Comparison of ENCODE assay signal across 24 cellular contexts in the genomic region with DNA sequence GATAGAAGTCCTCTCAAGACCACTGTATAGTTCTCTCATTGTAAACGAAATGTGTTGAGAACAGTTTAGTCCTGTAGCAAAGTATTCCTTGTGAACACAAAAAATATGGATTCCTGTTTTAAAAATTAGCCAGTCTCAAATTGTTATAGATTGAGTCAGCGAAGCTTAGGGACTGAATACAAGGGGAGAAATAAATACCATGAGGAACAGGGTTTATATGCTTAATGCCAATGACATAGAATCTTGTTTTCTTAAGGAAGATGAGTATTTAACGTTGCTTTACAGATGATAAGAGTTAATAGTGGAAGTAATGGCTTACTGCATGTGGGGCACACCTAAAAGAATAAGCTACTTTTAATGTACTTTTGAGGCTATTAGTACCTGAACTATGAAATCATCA.
"Had no signal": no experiment of that assay in that cellular context is flagged by ENCODE, and none has a peak within 500 bp of the region (broad histone marks: within the 10 kb centered on the region; RNA-seq: fewer than 3 reads in every experiment).

No MANE protein-coding gene starts in this region.

- ATAC-seq: activated CD4-positive, CD25-positive, alpha-beta regulatory T cell treated with anti-CD3 and anti-CD28 coated beads, Interleukin-2, amount 50 U/mL, for 24 hours; activated CD8-positive, alpha-beta memory T cell treated with anti-CD3 and anti-CD28 coated beads, Interleukin-2, amount 10 ng/mL, durations not matched to agents 7 days and 5 days; activated T-helper 17 cell treated with anti-CD3 and anti-CD28 coated beads, Interleukin-2, amount 50 U/mL, for 72 hours had no signal

- H3K9ac ChIP-seq: SK-N-SH had no signal

- H3K27me3 ChIP-seq: adrenal gland, Peyer's patch, SJCRH30 had no signal

- H3K27me3 Mint-ChIP-seq: activated CD8-positive, alpha-beta memory T cell treated with anti-CD3 and anti-CD28 coated beads, Interleukin-2, amount 10 ng/mL, durations not matched to agents 7 days and 5 days; activated naive CD8-positive, alpha-beta T cell; activated T-cell treated with anti-CD3 and anti-CD28 coated beads, Interleukin-2, amount 50 U/mL, for 24 hours; activated T-helper 17 cell treated with anti-CD3 and anti-CD28 coated beads, Interleukin-2, amount 50 U/mL, for 72 hours had no signal

- DNase-seq: activated CD4-positive, alpha-beta T cell treated with anti-CD3 and anti-CD28 coated beads for 4 hours; activated CD8-positive, alpha-beta memory T cell treated with anti-CD3 and anti-CD28 coated beads, Interleukin-2, amount 10 ng/mL, durations not matched to agents 7 days and 5 days; activated gamma-delta T cell; activated naive CD4-positive, alpha-beta T cell treated with anti-CD3 and anti-CD28 coated beads for 36 hours; activated T-cell treated with anti-CD3 and anti-CD28 coated beads, Interleukin-2, amount 50 U/mL, for 24 hours; adrenal gland; anterior cingulate cortex; central memory CD4-positive, alpha-beta T cell; MM.1S; NCI-H1105; NCI-H1436 treated with DMSO at 0.1 percent for 48 hours; NCI-H187; NCI-H2081; NCI-H446; NCI-H524; Peyer's patch; Right ventricle myocardium superior; SJCRH30; SK-N-SH; T-helper 1 cell had no signal

- H3K4me2 ChIP-seq: SK-N-SH had no signal

- H3K4me1 Mint-ChIP-seq: activated CD8-positive, alpha-beta memory T cell treated with anti-CD3 and anti-CD28 coated beads, Interleukin-2, amount 10 ng/mL, durations not matched to agents 7 days and 5 days had no signal

- H3K9me3 Mint-ChIP-seq: activated naive CD4-positive, alpha-beta T cell treated with anti-CD3 and anti-CD28 coated beads for 36 hours; activated T-cell treated with anti-CD3 and anti-CD28 coated beads, Interleukin-2, amount 50 U/mL, for 24 hours; activated T-helper 17 cell treated with anti-CD3 and anti-CD28 coated beads, Interleukin-2, amount 50 U/mL, for 72 hours had no signal

- H3K4me1 ChIP-seq: Peyer's patch, SJCRH30 had no signal

- H3K27ac Mint-ChIP-seq: activated CD8-positive, alpha-beta memory T cell treated with anti-CD3 and anti-CD28 coated beads, Interleukin-2, amount 10 ng/mL, durations not matched to agents 7 days and 5 days; activated naive CD4-positive, alpha-beta T cell treated with anti-CD3 and anti-CD28 coated beads for 36 hours; activated naive CD8-positive, alpha-beta T cell had no signal

- H3K4me3 Mint-ChIP-seq: activated CD8-positive, alpha-beta memory T cell treated with anti-CD3 and anti-CD28 coated beads, Interleukin-2, amount 10 ng/mL, durations not matched to agents 7 days and 5 days; activated naive CD4-positive, alpha-beta T cell treated with anti-CD3 and anti-CD28 coated beads for 36 hours; activated naive CD8-positive, alpha-beta T cell; activated T-cell treated with anti-CD3 and anti-CD28 coated beads, Interleukin-2, amount 50 U/mL, for 24 hours; activated T-helper 17 cell treated with anti-CD3 and anti-CD28 coated beads, Interleukin-2, amount 50 U/mL, for 72 hours had no signal

- H3K27ac ChIP-seq: Peyer's patch, RWPE1, SJCRH30 had no signal

- H3K4me3 ChIP-seq: adrenal gland, Peyer's patch, SJCRH30 had no signal

- H3K9me3 ChIP-seq: adrenal gland, Peyer's patch, SJCRH30, SK-N-SH had no signal
